1 cellular context compared by ENCODE assay signal in genomic region chr6:2921520-2922115, GRCh38.
TF ChIP-seq lines count a peak whose summit lies in the region.

No MANE protein-coding gene starts in this region.

TF ChIP-seq in H1, 55 proteins besides CTCF, POLR2A, EP300 and RAD21:
- TF ChIP-seq EGR1 (IDR thresholded peaks at IDR 0.05; ENCODE audit: borderline replicate concordance, low read depth, low read length), result no peak
- TF ChIP-seq GABPA (IDR thresholded peaks at IDR 0.05; ENCODE audit: borderline replicate concordance, insufficient read depth, low read length), result no peak
- no peak for TF ChIP-seq JUND (IDR thresholded peaks at IDR 0.05; ENCODE audit: low read length)
- TF ChIP-seq ATF2 (IDR thresholded peaks at IDR 0.05; ENCODE audit: low read length), result no peak
- no peak for TF ChIP-seq SIN3A (conservative IDR thresholded peaks at IDR 0.05 in 1 of 2, IDR thresholded peaks at IDR 0.05 in 1 of 2; ENCODE audit: low read depth in 1 of 2, low read length in 2 of 2)
- TF ChIP-seq SP2 (IDR thresholded peaks at IDR 0.05; ENCODE audit: low read length), result no peak
- TF ChIP-seq CHD1 (IDR thresholded peaks at IDR 0.05; ENCODE audit: low read depth, low read length), result no peak
- TF ChIP-seq JUN (IDR thresholded peaks at IDR 0.05; ENCODE audit: low read depth, low read length), result no peak
